Comparison of ENCODE assay signal across 9 cellular contexts in the genomic region with DNA sequence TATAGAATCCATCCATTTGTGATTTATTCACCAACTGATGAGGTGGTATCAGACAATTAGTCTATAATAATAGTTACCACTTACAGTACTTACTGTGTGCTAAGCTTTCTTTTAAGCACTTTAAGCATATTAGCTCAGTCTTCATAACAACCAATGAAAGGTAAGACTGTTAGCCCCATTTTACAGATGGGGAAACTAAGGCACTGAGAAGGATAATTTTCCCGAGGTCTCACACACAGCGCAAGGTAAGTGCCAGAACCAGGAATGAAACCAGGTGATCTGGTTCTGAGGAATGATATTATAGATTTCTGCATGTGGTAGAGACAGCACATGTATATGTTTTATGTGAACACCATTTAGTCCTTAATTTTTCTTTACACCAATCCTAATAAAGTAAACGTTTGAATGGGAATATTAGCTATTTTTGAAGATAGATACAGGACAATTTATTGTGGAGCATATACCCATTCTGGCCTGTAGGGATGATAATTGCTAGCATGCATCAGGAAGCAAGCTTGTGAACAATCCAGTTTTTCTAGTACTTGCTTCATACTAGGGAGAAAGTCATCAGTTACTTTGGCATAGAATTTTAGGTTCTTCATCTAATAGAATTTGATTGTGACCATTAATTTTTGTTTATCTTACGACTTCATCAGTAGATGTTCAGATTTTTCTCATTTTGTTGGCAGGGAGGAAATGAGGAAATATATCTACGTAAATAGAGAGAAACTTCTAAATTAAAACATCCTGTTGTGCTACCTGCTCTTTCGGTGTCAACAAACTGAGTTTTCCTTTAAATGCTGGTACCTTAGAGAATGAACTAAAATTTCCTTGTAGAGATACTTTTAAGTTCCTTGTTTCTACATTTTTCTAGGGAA. TPM values are rescaled to one million over a fixed set of nuclear protein-coding genes. Genes with fewer than 3 reads are reported as not detected.
DNase-seq lines count a peak whose midpoint lies in the region; ATAC-seq and TF ChIP-seq lines count a peak whose summit lies in the region.
"Had no signal": no experiment of that assay in that cellular context is flagged by ENCODE, and none has a peak within 500 bp of the region (broad histone marks: within the 10 kb centered on the region; RNA-seq: fewer than 3 reads in every experiment).

No MANE protein-coding gene starts in this region.

- in situ Hi-C loops in SK-MEL-5 (cut with HindIII; ENCODE audit: low pct_unique_long_range_greater_than_20kb, low sequenced_read_pairs): no loop called here
- in situ Hi-C loops in gastrocnemius medialis (cut with MboI; ENCODE audit: low sequenced_read_pairs in 4 of 4): no loop called here

- peaks cover 75% of the 10 kb centered on the region for H3K4me1 Mint-ChIP-seq in stimulated activated effector memory CD8-positive, alpha-beta T cell treated with anti-CD3 and anti-CD28 coated beads, Interleukin-12 subunit alpha, Interleukin-12 subunit beta, amount 100 ng/mL, for 72 hours

- peaks cover 75% of the 10 kb centered on the region for H4K20me1 ChIP-seq in SK-N-SH (ENCODE audit: insufficient read depth)

- H3F3A ChIP-seq in SK-N-SH (replicated peaks; ENCODE audit: insufficient read depth): peaks cover 6% of the 10 kb centered on the region

- H3K4me1 ChIP-seq in SK-N-SH (ENCODE audit: control insufficient read depth in 1 of 2, insufficient read depth in 2 of 2, low read depth in 1 of 2, low read length in 1 of 2) (peaks cover 14 to 19% of the 10 kb centered on the region in 2 experiments; a peak in 3 of 4 replicates), gastrocnemius medialis (peaks cover 29 to 45% of the 10 kb centered on the region in 2 donors)

- H3K9me3 ChIP-seq in SK-N-SH: no peaks in the 10 kb centered on the region
- H3K9me3 ChIP-seq in gastrocnemius medialis: no peaks in the 10 kb centered on the region

- TF ChIP-seq CTCF in SK-N-SH (IDR thresholded peaks at IDR 0.05) (peak; percentile 44), gastrocnemius medialis (IDR thresholded peaks at IDR 0.05 in 4 of 5, conservative IDR thresholded peaks at IDR 0.05 in 1 of 5) (no peak)

- peaks cover 35 to 42% of the 10 kb centered on the region in 2 experiments for H3K36me3 ChIP-seq in SK-N-SH (replicated peaks in 1 of 2; ENCODE audit: control insufficient read depth in 1 of 2, insufficient read depth in 2 of 2, low read length in 1 of 2)
- no peaks in the 10 kb centered on the region for H3K36me3 ChIP-seq in gastrocnemius medialis

- WGBS in SK-N-SH (ENCODE audit: low lambda C conversion rate): 63% methylated on average over 6 of the region's 6 CpGs

- no peak overlapping the region for H2AFZ ChIP-seq in SK-N-SH (ENCODE audit: low read depth)

- no peak for TF ChIP-seq RAD21 in SK-N-SH (IDR thresholded peaks at IDR 0.05; ENCODE audit: low read length)

- H3K9ac ChIP-seq in SK-N-SH: peak overlapping the region; percentile 96; the same call in 1 of the 2 replicates

- TF ChIP-seq EP300 in SK-N-SH (IDR thresholded peaks at IDR 0.05; ENCODE audit: borderline replicate concordance in 1 of 2, low read depth in 1 of 2, low read length in 1 of 2): no peak

- CTCF ChIA-PET in SK-N-SH (lab: Yijun Ruan, JAX): interaction anchor here (1.0 to 2.9 kb wide), 8 partner anchors 8 to 205 kb away, joined by 3 to 11 read pairs (median 4); a partner anchor contains a TSS

- no peak for ATAC-seq in SK-N-SH treated with all-trans-retinoic acid at 6 μM for 48 hours
- peak; percentile 40 for ATAC-seq in esophagus mucosa
- no peak for ATAC-seq in stimulated activated effector memory CD8-positive, alpha-beta T cell treated with anti-CD3 and anti-CD28 coated beads, Interleukin-12 subunit alpha, Interleukin-12 subunit beta, amount 100 ng/mL, for 72 hours
- ATAC-seq in GM18502 (IDR thresholded peaks at IDR 0.05; ENCODE audit: poor library complexity, unreplicated experiment): no peak
- no peak for ATAC-seq in gastrocnemius medialis

- TF ChIP-seq POLR2A in gastrocnemius medialis (IDR thresholded peaks at IDR 0.05): no peak

- H3K4me3 ChIP-seq in SK-N-SH (ENCODE audit: low read depth in 2 of 2, low read length in 1 of 2) (peak overlapping the region in 1 of 2 experiments; percentile 90; a peak in 2 of 4 replicates), gastrocnemius medialis (no peak overlapping the region)
- H3K4me3 ChIP-seq: lung had no signal

- peak; percentile 25 for DNase-seq in SK-N-SH
- DNase-seq in SK-MEL-5 (ENCODE audit: low read depth, low spot score): peak; percentile 32
- DNase-seq in stimulated activated effector memory CD8-positive, alpha-beta T cell treated with anti-CD3 and anti-CD28 coated beads, Interleukin-12 subunit alpha, Interleukin-12 subunit beta, amount 100 ng/mL, for 72 hours (ENCODE audit: low spot score in 2 of 2): no peak
- DNase-seq in gastrocnemius medialis: no peak
- DNase-seq in pons (ENCODE audit: low spot score): no peak

- peaks cover 80% of the 10 kb centered on the region for H3K79me2 ChIP-seq in SK-N-SH (ENCODE audit: insufficient read depth)

- H3K27ac ChIP-seq in SK-N-SH (ENCODE audit: low read depth in 2 of 2, low read length in 1 of 2): no peak overlapping the region; a peak in 1 of 4 replicates
- no peak overlapping the region for H3K27ac ChIP-seq in gastrocnemius medialis

- POLR2A ChIA-PET in SK-N-SH (lab: Yijun Ruan, JAX): no interaction called here

- H3K27me3 ChIP-seq in SK-N-SH (ENCODE audit: insufficient read depth) (no peaks in the 10 kb centered on the region), gastrocnemius medialis (no peaks in the 10 kb centered on the region)

- H3K4me2 ChIP-seq in SK-N-SH: peak overlapping the region; percentile 91

- peak overlapping the region; percentile 93 for H3K4me3 Mint-ChIP-seq in stimulated activated effector memory CD8-positive, alpha-beta T cell treated with anti-CD3 and anti-CD28 coated beads, Interleukin-12 subunit alpha, Interleukin-12 subunit beta, amount 100 ng/mL, for 72 hours

- intact Hi-C loops in gastrocnemius medialis (cut with DNase I; ENCODE audit: low total_unique reads): loop anchor here (10.0 kb wide), 1 partner anchor 674 kb away; a partner anchor contains a TSS

- no peaks in the 10 kb centered on the region for H3K9me3 Mint-ChIP-seq in stimulated activated effector memory CD8-positive, alpha-beta T cell treated with anti-CD3 and anti-CD28 coated beads, Interleukin-12 subunit alpha, Interleukin-12 subunit beta, amount 100 ng/mL, for 72 hours

- H3K36me3 Mint-ChIP-seq in stimulated activated effector memory CD8-positive, alpha-beta T cell treated with anti-CD3 and anti-CD28 coated beads, Interleukin-12 subunit alpha, Interleukin-12 subunit beta, amount 100 ng/mL, for 72 hours: peaks cover 70% of the 10 kb centered on the region

- H3K9me2 ChIP-seq in SK-N-SH: no peaks in the 10 kb centered on the region

- H3K27ac Mint-ChIP-seq in stimulated activated effector memory CD8-positive, alpha-beta T cell treated with anti-CD3 and anti-CD28 coated beads, Interleukin-12 subunit alpha, Interleukin-12 subunit beta, amount 100 ng/mL, for 72 hours: peak overlapping the region; percentile 93

TF ChIP-seq in SK-N-SH, 30 proteins besides CTCF, POLR2A, EP300 and RAD21:
- TF ChIP-seq POLR2AphosphoS5 (IDR thresholded peaks at IDR 0.05; ENCODE audit: low read depth, low read length): no peak
- peak; percentile 22; the same call in 1 of the 2 replicates for TF ChIP-seq MXI1 (IDR thresholded peaks at IDR 0.05; ENCODE audit: low read depth, low read length)
- TF ChIP-seq MEF2A (IDR thresholded peaks at IDR 0.05; ENCODE audit: borderline replicate concordance, low read depth): no peak
TF ChIP-seq in SK-N-SH: peak in this region for 1.

TF ChIP-seq in SK-N-SH treated with all-trans-retinoic acid at 6 μM for 48 hours, 23 proteins besides CTCF, POLR2A, EP300 and RAD21 (continues in another document):
- no peak for TF ChIP-seq ESRRG (CRISPR knock-in tag; IDR thresholded peaks at IDR 0.05)
- TF ChIP-seq ZNF8 (CRISPR knock-in tag; IDR thresholded peaks at IDR 0.05): no peak
- no peak for TF ChIP-seq RARB (CRISPR knock-in tag; IDR thresholded peaks at IDR 0.05)
- no peak for TF ChIP-seq ZC3H10 (CRISPR knock-in tag; IDR thresholded peaks at IDR 0.05)
- TF ChIP-seq, protein P1, sequence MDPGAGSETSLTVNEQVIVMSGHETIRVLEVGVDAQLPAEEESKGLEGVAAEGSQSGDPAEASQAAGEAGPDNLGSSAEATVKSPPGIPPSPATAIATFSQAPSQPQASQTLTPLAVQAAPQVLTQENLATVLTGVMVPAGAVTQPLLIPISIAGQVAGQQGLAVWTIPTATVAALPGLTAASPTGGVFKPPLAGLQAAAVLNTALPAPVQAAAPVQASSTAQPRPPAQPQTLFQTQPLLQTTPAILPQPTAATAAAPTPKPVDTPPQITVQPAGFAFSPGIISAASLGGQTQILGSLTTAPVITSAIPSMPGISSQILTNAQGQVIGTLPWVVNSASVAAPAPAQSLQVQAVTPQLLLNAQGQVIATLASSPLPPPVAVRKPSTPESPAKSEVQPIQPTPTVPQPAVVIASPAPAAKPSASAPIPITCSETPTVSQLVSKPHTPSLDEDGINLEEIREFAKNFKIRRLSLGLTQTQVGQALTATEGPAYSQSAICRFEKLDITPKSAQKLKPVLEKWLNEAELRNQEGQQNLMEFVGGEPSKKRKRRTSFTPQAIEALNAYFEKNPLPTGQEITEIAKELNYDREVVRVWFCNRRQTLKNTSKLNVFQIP (CRISPR knock-in tag; IDR thresholded peaks at IDR 0.05; ENCODE audit: borderline replicate concordance, low read depth): no peak
- no peak for TF ChIP-seq ARNTL (CRISPR knock-in tag; IDR thresholded peaks at IDR 0.05; ENCODE audit: borderline replicate concordance, low read depth)
- TF ChIP-seq BACH2 (CRISPR knock-in tag; IDR thresholded peaks at IDR 0.05; ENCODE audit: borderline replicate concordance): no peak
- no peak for TF ChIP-seq ZNF565 (CRISPR knock-in tag; conservative IDR thresholded peaks at IDR 0.05; ENCODE audit: low read depth)
- no peak for TF ChIP-seq SNAI2 (CRISPR knock-in tag; IDR thresholded peaks at IDR 0.05)

RNA-seq across cellular contexts. Expression of a gene that starts 3.0 kb away (rescaled TPM):
- polyA plus RNA-seq in SK-N-SH (2012; rRNA removed): 84.3 and 94.3 TPM in 2 replicates
- 150 and 179 TPM in 2 replicates for polyA plus RNA-seq in SK-N-SH (2012; cell fraction: cytosol; rRNA removed)
- 37.2 and 67.1 TPM in 2 replicates for polyA plus RNA-seq in SK-N-SH (2012; cell fraction: nucleus; rRNA removed)
- total RNA-seq in SK-MEL-5 (2014; rRNA removed; shearing (Covaris generic)): 129 and 134 TPM in 2 replicates
- polyA plus RNA-seq in SK-MEL-5 (2015; cell fraction: cytosol; rRNA removed): 248 and 336 TPM in 2 replicates
- 132 and 156 TPM in 2 replicates for polyA plus RNA-seq in SK-MEL-5 (2015; cell fraction: nucleus; rRNA removed)
- total RNA-seq in esophagus mucosa: 158 TPM
- total RNA-seq in gastrocnemius medialis: 10 to 100 TPM; 73.2 to 77.9 (median 75.2) TPM

RNA-seq across cellular contexts. Expression of a gene that starts 21.4 kb away (rescaled TPM):
- polyA plus RNA-seq in SK-N-SH (2012; rRNA removed): 205 and 251 TPM in 2 replicates
- 34.5 and 41.4 TPM in 2 replicates for polyA plus RNA-seq in SK-N-SH (2012; cell fraction: cytosol; rRNA removed)
- polyA plus RNA-seq in SK-N-SH (2012; cell fraction: nucleus; rRNA removed): 1,856 and 2,057 TPM in 2 replicates
- total RNA-seq in SK-MEL-5 (2014; rRNA removed; shearing (Covaris generic)): 13.3 and 17.1 TPM in 2 replicates
- polyA plus RNA-seq in SK-MEL-5 (2015; cell fraction: cytosol; rRNA removed): 33.7 and 59.5 TPM in 2 replicates
- polyA plus RNA-seq in SK-MEL-5 (2015; cell fraction: nucleus; rRNA removed): 1,242 and 1,458 TPM in 2 replicates
- total RNA-seq in esophagus mucosa (10.0 TPM), gastrocnemius medialis (1 to 10 TPM in 1 of 4 donors, under 1 TPM in 3; 0.22 to 3.8 (median 0.54) TPM)

Comparison
In these comparisons a context has a peak if more than half of its experiments do, and no peak if none do; other contexts are left out.
1. DNase-seq: peak in SK-N-SH (single experiment) and SK-MEL-5 (single experiment); none in stimulated activated effector memory CD8-positive, alpha-beta T cell treated with anti-CD3 and anti-CD28 coated beads, Interleukin-12 subunit alpha, Interleukin-12 subunit beta, amount 100 ng/mL, for 72 hours (0 of 2), gastrocnemius medialis (0 of 2) and pons (single experiment).